ENCODE assay signal across 1 cellular context in the genomic region with DNA sequence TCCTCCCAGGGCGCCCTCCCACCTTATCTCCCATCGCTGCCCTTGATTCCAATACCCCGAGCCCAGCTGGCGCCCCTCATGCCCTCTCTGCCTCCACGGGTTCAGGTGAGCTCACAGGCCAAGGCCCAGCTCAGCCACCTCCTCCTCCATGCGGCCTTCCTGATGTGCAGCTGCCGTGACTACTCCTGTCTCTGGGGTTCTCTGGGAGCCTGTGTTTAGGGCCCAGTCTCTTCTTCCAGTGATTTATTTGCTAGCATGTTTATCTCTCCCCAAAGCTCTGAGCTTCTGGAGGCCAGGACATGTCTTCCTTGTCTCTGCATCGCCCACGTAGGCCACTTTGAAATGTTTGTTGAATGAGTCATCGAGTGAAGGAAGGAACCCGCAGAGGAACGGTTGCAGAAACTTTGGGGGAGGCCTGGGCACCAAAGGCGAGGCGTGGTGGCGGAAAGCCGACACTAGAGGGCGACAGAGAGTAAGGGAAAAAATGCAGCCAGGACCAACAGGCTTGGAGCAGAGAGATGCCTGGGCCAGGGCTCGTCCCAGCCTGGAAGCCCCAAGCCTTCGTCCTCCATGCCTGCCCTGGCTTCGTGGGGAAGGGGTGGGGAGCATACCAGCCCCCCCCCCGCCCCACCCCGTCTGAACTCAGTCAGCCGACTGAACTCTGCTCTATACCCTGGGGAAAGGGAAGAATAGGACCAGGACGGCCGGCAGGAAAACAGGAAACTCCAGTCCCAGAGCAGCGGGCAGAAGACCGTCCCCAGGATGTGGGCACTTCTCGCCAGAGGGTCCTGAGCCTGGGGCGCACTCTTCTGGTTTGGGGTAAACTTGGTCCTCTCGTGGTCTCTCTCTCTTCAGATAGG.
TF ChIP-seq lines count a peak whose summit lies in the region.

No MANE protein-coding gene starts in this region.

TF ChIP-seq in GM12878, 131 proteins besides CTCF, POLR2A, EP300 and RAD21 (continued from another document):
- 0 out of 2 replicates have a peak, but pooled peaks have one; percentile 26 for TF ChIP-seq STAT1 (conservative IDR thresholded peaks at IDR 0.05)
- TF ChIP-seq YY1 (IDR thresholded peaks at IDR 0.05; ENCODE audit: low read depth, low read length): peak; percentile 65
- TF ChIP-seq MTA3 (IDR thresholded peaks at IDR 0.05; ENCODE audit: borderline replicate concordance, low read length): no peak
- peak; percentile 38; the same call in 1 of the 2 replicates for TF ChIP-seq RB1 (IDR thresholded peaks at IDR 0.05; ENCODE audit: borderline replicate concordance)
- TF ChIP-seq IKZF2 (IDR thresholded peaks at IDR 0.05): peak; percentile 67 to 68; a peak in 2 of 4 replicates
- peak; percentile 51; the same call in 1 of the 2 replicates for TF ChIP-seq DPF2 (IDR thresholded peaks at IDR 0.05)
- peak; percentile 74 for TF ChIP-seq EED (IDR thresholded peaks at IDR 0.05; ENCODE audit: low read depth)
- peak in 1 of 2 experiments; percentile 21; a peak in 1 of 4 replicates for TF ChIP-seq BHLHE40 (IDR thresholded peaks at IDR 0.05; ENCODE audit: borderline replicate concordance in 1 of 2, low read depth in 2 of 2, low read length in 1 of 2)
- peak; percentile 63; the same call in 1 of the 2 replicates for TF ChIP-seq MEF2A (IDR thresholded peaks at IDR 0.05; ENCODE audit: insufficient read depth, low read depth, low read length)
- 0 out of 2 replicates have a peak, but pooled peaks have one; percentile 51 for TF ChIP-seq NBN (IDR thresholded peaks at IDR 0.05)
- 0 out of 2 replicates have a peak, but pooled peaks have one; percentile 65 for TF ChIP-seq FOXM1 (IDR thresholded peaks at IDR 0.05; ENCODE audit: low read depth, low read length)
- TF ChIP-seq IRF4 (IDR thresholded peaks at IDR 0.05; ENCODE audit: low read depth, low read length): peak; percentile 54; the same call in 1 of the 2 replicates
- peak; percentile 48; the same call in 1 of the 2 replicates for TF ChIP-seq JUNB (IDR thresholded peaks at IDR 0.05)
- peak in 1 of 2 experiments; percentile 69; a peak in 2 of 3 replicates for TF ChIP-seq EGR1 (IDR thresholded peaks at IDR 0.05; ENCODE audit: borderline replicate concordance in 1 of 2, low read depth in 2 of 2, low read length in 2 of 2)
- no peak for TF ChIP-seq NFYA (IDR thresholded peaks at IDR 0.05; ENCODE audit: borderline replicate concordance, low read depth, low read length)
- no peak for TF ChIP-seq KLF5 (IDR thresholded peaks at IDR 0.05; ENCODE audit: partially characterized antibody)
- TF ChIP-seq IKZF1 (conservative IDR thresholded peaks at IDR 0.05): peak; percentile 79
- TF ChIP-seq, protein P1, sequence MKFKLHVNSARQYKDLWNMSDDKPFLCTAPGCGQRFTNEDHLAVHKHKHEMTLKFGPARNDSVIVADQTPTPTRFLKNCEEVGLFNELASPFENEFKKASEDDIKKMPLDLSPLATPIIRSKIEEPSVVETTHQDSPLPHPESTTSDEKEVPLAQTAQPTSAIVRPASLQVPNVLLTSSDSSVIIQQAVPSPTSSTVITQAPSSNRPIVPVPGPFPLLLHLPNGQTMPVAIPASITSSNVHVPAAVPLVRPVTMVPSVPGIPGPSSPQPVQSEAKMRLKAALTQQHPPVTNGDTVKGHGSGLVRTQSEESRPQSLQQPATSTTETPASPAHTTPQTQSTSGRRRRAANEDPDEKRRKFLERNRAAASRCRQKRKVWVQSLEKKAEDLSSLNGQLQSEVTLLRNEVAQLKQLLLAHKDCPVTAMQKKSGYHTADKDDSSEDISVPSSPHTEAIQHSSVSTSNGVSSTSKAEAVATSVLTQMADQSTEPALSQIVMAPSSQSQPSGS (IDR thresholded peaks at IDR 0.05; ENCODE audit: low read length): no peak
- peak; percentile 27; the same call in 1 of the 2 replicates for TF ChIP-seq SPI1 (IDR thresholded peaks at IDR 0.05; ENCODE audit: borderline replicate concordance, insufficient read depth, low read depth, low read length)
- TF ChIP-seq, protein P2, sequence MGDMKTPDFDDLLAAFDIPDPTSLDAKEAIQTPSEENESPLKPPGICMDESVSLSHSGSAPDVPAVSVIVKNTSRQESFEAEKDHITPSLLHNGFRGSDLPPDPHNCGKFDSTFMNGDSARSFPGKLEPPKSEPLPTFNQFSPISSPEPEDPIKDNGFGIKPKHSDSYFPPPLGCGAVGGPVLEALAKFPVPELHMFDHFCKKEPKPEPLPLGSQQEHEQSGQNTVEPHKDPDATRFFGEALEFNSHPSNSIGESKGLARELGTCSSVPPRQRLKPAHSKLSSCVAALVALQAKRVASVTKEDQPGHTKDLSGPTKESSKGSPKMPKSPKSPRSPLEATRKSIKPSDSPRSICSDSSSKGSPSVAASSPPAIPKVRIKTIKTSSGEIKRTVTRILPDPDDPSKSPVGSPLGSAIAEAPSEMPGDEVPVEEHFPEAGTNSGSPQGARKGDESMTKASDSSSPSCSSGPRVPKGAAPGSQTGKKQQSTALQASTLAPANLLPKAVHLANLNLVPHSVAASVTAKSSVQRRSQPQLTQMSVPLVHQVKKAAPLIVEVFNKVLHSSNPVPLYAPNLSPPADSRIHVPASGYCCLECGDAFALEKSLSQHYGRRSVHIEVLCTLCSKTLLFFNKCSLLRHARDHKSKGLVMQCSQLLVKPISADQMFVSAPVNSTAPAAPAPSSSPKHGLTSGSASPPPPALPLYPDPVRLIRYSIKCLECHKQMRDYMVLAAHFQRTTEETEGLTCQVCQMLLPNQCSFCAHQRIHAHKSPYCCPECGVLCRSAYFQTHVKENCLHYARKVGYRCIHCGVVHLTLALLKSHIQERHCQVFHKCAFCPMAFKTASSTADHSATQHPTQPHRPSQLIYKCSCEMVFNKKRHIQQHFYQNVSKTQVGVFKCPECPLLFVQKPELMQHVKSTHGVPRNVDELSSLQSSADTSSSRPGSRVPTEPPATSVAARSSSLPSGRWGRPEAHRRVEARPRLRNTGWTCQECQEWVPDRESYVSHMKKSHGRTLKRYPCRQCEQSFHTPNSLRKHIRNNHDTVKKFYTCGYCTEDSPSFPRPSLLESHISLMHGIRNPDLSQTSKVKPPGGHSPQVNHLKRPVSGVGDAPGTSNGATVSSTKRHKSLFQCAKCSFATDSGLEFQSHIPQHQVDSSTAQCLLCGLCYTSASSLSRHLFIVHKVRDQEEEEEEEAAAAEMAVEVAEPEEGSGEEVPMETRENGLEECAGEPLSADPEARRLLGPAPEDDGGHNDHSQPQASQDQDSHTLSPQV (IDR thresholded peaks at IDR 0.05): peak; percentile 68; the same call in 1 of the 2 replicates
- TF ChIP-seq SMAD1 (IDR thresholded peaks at IDR 0.05; ENCODE audit: low read depth, partially characterized antibody): no peak
- peak; percentile 97 for TF ChIP-seq SMC3 (IDR thresholded peaks at IDR 0.05; ENCODE audit: borderline replicate concordance, low read length)
- TF ChIP-seq SMARCA5 (IDR thresholded peaks at IDR 0.05): peak; percentile 87; the same call in 1 of the 2 replicates
